8 cellular contexts compared by ENCODE assay signal in the genomic region with DNA sequence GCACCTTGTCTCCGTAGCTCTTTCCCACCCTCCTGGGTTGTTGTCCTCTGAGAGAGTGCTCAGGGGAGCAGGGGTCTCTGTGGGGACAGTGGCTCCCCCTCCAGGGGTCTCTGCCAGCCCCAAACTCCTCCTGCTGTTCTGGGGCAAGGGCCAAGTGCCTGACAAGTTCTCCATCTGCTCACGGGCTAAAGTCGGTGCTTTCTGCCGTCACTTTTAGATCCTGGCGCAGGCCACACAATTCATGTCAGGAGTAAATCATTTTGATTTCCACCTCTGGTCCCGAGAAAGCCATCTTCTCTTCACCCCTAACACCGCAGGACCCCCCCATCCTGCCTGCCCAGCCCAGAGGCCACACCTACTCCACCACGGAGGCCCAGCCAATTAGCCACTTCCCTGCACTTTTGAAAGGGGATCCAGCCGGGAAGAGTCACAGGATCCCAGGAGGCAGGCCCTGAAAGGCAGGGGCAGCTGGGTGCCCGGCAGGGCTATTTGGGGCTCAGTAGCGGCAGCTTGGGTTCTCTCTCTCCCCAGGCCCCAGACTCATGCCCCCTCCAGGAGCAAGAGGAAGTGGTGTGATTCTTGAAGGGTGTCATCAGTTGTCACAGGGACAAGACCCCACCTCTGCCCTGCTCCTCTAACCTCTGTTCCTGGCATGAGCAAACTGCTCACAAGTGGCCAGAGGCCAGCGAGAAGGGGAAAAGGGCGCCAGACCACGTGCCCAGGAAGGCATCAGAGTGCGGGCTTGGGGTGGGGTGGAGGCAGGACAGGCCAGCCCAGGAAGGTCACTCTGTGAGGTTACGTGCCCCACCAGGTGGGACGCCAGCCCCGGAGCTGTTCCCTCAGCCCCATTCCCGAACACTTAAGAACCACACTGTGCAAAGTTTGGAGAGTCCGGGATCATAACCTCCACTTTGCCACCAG. TPM values are rescaled to one million over a fixed set of nuclear protein-coding genes. Genes with fewer than 3 reads are reported as not detected.
DNase-seq lines count a peak whose midpoint lies in the region; ATAC-seq and TF ChIP-seq lines count a peak whose summit lies in the region.

No MANE protein-coding gene starts in this region.

- H3K9me3 ChIP-seq in mucosa of descending colon: no peaks in the 10 kb centered on the region

- no peaks in the 10 kb centered on the region for H3K36me3 ChIP-seq in mucosa of descending colon (ENCODE audit: low read depth)

- no peaks in the 10 kb centered on the region for H3K9me3 Mint-ChIP-seq in MCF 10A (ENCODE audit: unreplicated experiment)

- ATAC-seq in mucosa of descending colon: peak; percentile 6
- no peak for ATAC-seq in GM19452 (IDR thresholded peaks at IDR 0.05; ENCODE audit: unreplicated experiment)
- no peak for ATAC-seq in HG03342 (IDR thresholded peaks at IDR 0.05; ENCODE audit: unreplicated experiment)
- no peak for ATAC-seq in GM19467 (IDR thresholded peaks at IDR 0.05; ENCODE audit: unreplicated experiment)

- peak overlapping the region; percentile 92 for H3K4me3 Mint-ChIP-seq in MCF 10A (ENCODE audit: unreplicated experiment)

- intact Hi-C loops in MCF 10A (cut with micrococcal nuclease): no loop called here
- intact Hi-C loops in mucosa of descending colon (cut with DNase I, micrococcal nuclease): no loop called here

- BruUV-seq in MCF 10A (replicated peaks; lab: Mats Ljungman, UMichigan): TSS peak; percentile 24

- TF ChIP-seq CTCF in LNCaP clone FGC (IDR thresholded peaks at IDR 0.05; ENCODE audit: control insufficient read depth, extremely low read depth, insufficient read depth) (no peak), MCF 10A (IDR thresholded peaks at IDR 0.05; ENCODE audit: unreplicated experiment) (no peak), mucosa of descending colon (IDR thresholded peaks at IDR 0.05) (no peak)

- CTCF ChIA-PET in MCF 10A (lab: Yijun Ruan, JAX): interaction anchor here (0.6 to 1.8 kb wide), 7 partner anchors 10 to 539 kb away, joined by 3 to 10 read pairs (median 6); no protein-coding TSS in a partner anchor

- POLR2A ChIA-PET in MCF 10A (lab: Yijun Ruan, JAX): interaction anchor here (0.5 to 3.4 kb wide), 7 partner anchors 17 to 284 kb away, joined by 3 to 42 read pairs (median 4); partner anchors contain the start of genes PPP1R14B and STIP1

- peak overlapping the region; percentile 69 for H3K4me3 ChIP-seq in LNCaP clone FGC (ENCODE audit: low read depth, low read length)
- H3K4me3 ChIP-seq in mucosa of descending colon: peak overlapping the region; percentile 56

- DNase-seq in COLO668 (lab: John Stamatoyannopoulos, UW; ENCODE audit: unreplicated experiment) (peak; percentile 46), LNCaP clone FGC (ENCODE audit: low read depth) (no peak), MCF 10A (ENCODE audit: unreplicated experiment) (peak; percentile 16), mucosa of descending colon (peak in 2 of 3 donors; percentile 50 to 67)
- DNase-seq in effector CD8-positive, alpha-beta T cell (lab: John Stamatoyannopoulos, UW): no peak

- H3K27me3 Mint-ChIP-seq in MCF 10A (ENCODE audit: insufficient read depth, unreplicated experiment): no peaks in the 10 kb centered on the region

- peaks cover 7% of the 10 kb centered on the region for H3K4me1 Mint-ChIP-seq in MCF 10A (ENCODE audit: insufficient read depth, unreplicated experiment)

- H3K4me1 ChIP-seq in mucosa of descending colon (ENCODE audit: low read depth): peaks cover 12% of the 10 kb centered on the region

- peaks cover 4% of the 10 kb centered on the region for H3K36me3 Mint-ChIP-seq in MCF 10A (ENCODE audit: insufficient read depth, unreplicated experiment)

- peak overlapping the region; percentile 42 for H3K27ac Mint-ChIP-seq in MCF 10A (ENCODE audit: low read depth, unreplicated experiment)

RNA-seq across cellular contexts. Expression of gene MACROD1, which starts 1.3 kb away (rescaled TPM):
- total RNA-seq in MCF 10A (2022): 15.1 and 15.7 TPM in 2 replicates
- total RNA-seq in mucosa of descending colon: 10 to 100 TPM; 26.7 to 38.7 (median 38.1) TPM

RNA-seq across cellular contexts. Expression of gene STIP1, which starts 21.3 kb away (rescaled TPM):
- 161 and 171 TPM in 2 replicates for total RNA-seq in MCF 10A (2022)
- 100 to 1,000 TPM in 1 of 3 donors, 10 to 100 TPM in 2; 49.4 to 118 (median 80.3) TPM for total RNA-seq in mucosa of descending colon

RNA-seq across cellular contexts. Expression of gene FERMT3, which starts 41.9 kb away (rescaled TPM):
- total RNA-seq in MCF 10A (2022) (0.44 and 1.0 TPM in 2 replicates), mucosa of descending colon (10 to 100 TPM; 19.7 to 32.7 (median 26.4) TPM)

Comparison
In these comparisons a context has a peak if more than half of its experiments do, and no peak if none do; other contexts are left out.
1. DNase-seq: peak in COLO668 (single experiment), MCF 10A (single experiment) and mucosa of descending colon (2 of 3); none in LNCaP clone FGC (single experiment) and effector CD8-positive, alpha-beta T cell (single experiment).
2. RNA of gene FERMT3, which starts 41.9 kb away (total RNA-seq): 19.7 to 32.7 TPM in mucosa of descending colon; 0.44 to 1.0 TPM in MCF 10A; every median in the first group is over 10 times any median in the second.